10 cellular contexts compared by ENCODE assay signal in genomic region chr6:28758046-28758817, GRCh38.
DNase-seq lines count a peak whose midpoint lies in the region; ATAC-seq, FAIRE-seq and TF ChIP-seq lines count a peak whose summit lies in the region.
"Had no signal": no experiment of that assay in that cellular context is flagged by ENCODE, and none has a peak within 500 bp of the region (broad histone marks: within the 10 kb centered on the region; RNA-seq: fewer than 3 reads in every experiment).

No MANE protein-coding gene starts in this region.

- no peaks in the 10 kb centered on the region for H3K9me2 ChIP-seq in OCI-LY7 (ENCODE audit: insufficient read depth, low read length)

- H3K4me1 Mint-ChIP-seq in MCF 10A (ENCODE audit: insufficient read depth, unreplicated experiment): peaks cover 24% of the 10 kb centered on the region
- H3K4me1 Mint-ChIP-seq in endothelial cell (ENCODE audit: unreplicated experiment): peaks cover 3% of the 10 kb centered on the region

- peak overlapping the region; percentile 50; the same call in 1 of the 2 replicates for H3K4me2 ChIP-seq in OCI-LY7 (ENCODE audit: low read length)
- H3K4me2 ChIP-seq: BLaER1 treated with 17β-estradiol and CSF1 and Interleukin-3, amounts not matched to agents 10 nM and 100 nM had no signal

- no peaks in the 10 kb centered on the region for H3K4me1 ChIP-seq in breast epithelium
- no peaks in the 10 kb centered on the region for H3K4me1 ChIP-seq in OCI-LY7 (ENCODE audit: insufficient read depth, low read length, poor library complexity, severe bottlenecking)
- H3K4me1 ChIP-seq: BLaER1 treated with 17β-estradiol and CSF1 and Interleukin-3, amounts not matched to agents 10 nM and 100 nM had no signal

- no peak overlapping the region for H3K4me3 ChIP-seq in breast epithelium
- peak overlapping the region; percentile 36 for H3K4me3 ChIP-seq in OCI-LY7 (ENCODE audit: low read depth, low read length, poor library complexity, severe bottlenecking)
- H3K4me3 ChIP-seq: BLaER1 treated with 17β-estradiol and CSF1 and Interleukin-3, amounts not matched to agents 10 nM and 100 nM had no signal

- no peaks in the 10 kb centered on the region for H4K20me1 ChIP-seq in OCI-LY7 (ENCODE audit: insufficient read depth, low read length)
- H4K20me1 ChIP-seq: BLaER1 treated with 17β-estradiol and CSF1 and Interleukin-3, amounts not matched to agents 10 nM and 100 nM had no signal

- DNase-seq in MCF 10A (ENCODE audit: unreplicated experiment): peak; percentile 86
- DNase-seq in breast epithelium (ENCODE audit: low spot score in 2 of 2): no peak
- DNase-seq in OCI-LY7 (ENCODE audit: low spot score): peak; percentile 43
- DNase-seq in endothelial cell (ENCODE audit: low spot score): no peak
- DNase-seq in urothelium cell line (ENCODE audit: low spot score): peak; percentile 41
- no peak for DNase-seq in NCI-H510A treated with DMSO at 0.1 percent for 48 hours (lab: John Stamatoyannopoulos, UW)
- DNase-seq in D721Med (ENCODE audit: insufficient read length, low spot score): no peak

- TF ChIP-seq CTCF in MCF 10A (IDR thresholded peaks at IDR 0.05; ENCODE audit: unreplicated experiment): no peak
- TF ChIP-seq CTCF in breast epithelium (IDR thresholded peaks at IDR 0.05): no peak
- no peak for TF ChIP-seq CTCF in OCI-LY7 (conservative IDR thresholded peaks at IDR 0.05; ENCODE audit: low read length)
- TF ChIP-seq CTCF in endothelial cell (IDR thresholded peaks at IDR 0.05; ENCODE audit: unreplicated experiment): no peak
- no peak for TF ChIP-seq CTCF in D721Med (IDR thresholded peaks at IDR 0.05; ENCODE audit: insufficient read depth, missing control alignments)

- POLR2A ChIA-PET in MCF 10A (lab: Yijun Ruan, JAX): interaction anchor here (0.7 to 1.5 kb wide), 6 partner anchors 8 to 1308 kb away, joined by 3 to 5 read pairs (median 4); partner anchors contain the start of gene TRIM27
- POLR2A ChIA-PET in OCI-LY7 (lab: Charles Lee): interaction anchor here (0.7 kb wide), 1 partner anchor 84 kb away, joined by 3 read pairs; no protein-coding TSS in a partner anchor

- no peak for ATAC-seq in GM19463 (IDR thresholded peaks at IDR 0.05; ENCODE audit: unreplicated experiment)

- no peaks in the 10 kb centered on the region for H3K9me3 Mint-ChIP-seq in MCF 10A (ENCODE audit: unreplicated experiment)
- no peaks in the 10 kb centered on the region for H3K9me3 Mint-ChIP-seq in endothelial cell (ENCODE audit: unreplicated experiment)

- CTCF ChIA-PET in MCF 10A (lab: Yijun Ruan, JAX): interaction anchor here (0.6 kb wide), 1 partner anchor 86 kb away, joined by 3 read pairs; no protein-coding TSS in a partner anchor
- CTCF ChIA-PET in OCI-LY7 (lab: Charles Lee; ENCODE audit: unreplicated experiment): no interaction called here

- H3K36me3 Mint-ChIP-seq in MCF 10A (ENCODE audit: insufficient read depth, unreplicated experiment): no peaks in the 10 kb centered on the region
- no peaks in the 10 kb centered on the region for H3K36me3 Mint-ChIP-seq in endothelial cell (ENCODE audit: low read depth, unreplicated experiment)

- H3K36me3 ChIP-seq in breast epithelium (no peaks in the 10 kb centered on the region), OCI-LY7 (ENCODE audit: insufficient read depth, low read length) (no peaks in the 10 kb centered on the region)
- H3K36me3 ChIP-seq: BLaER1 treated with 17β-estradiol and CSF1 and Interleukin-3, amounts not matched to agents 10 nM and 100 nM had no signal

- H3K4me3 Mint-ChIP-seq in MCF 10A (ENCODE audit: unreplicated experiment): peak overlapping the region; percentile 85
- peak overlapping the region; percentile 84 for H3K4me3 Mint-ChIP-seq in endothelial cell (ENCODE audit: unreplicated experiment)

- H3K27ac Mint-ChIP-seq in MCF 10A (ENCODE audit: low read depth, unreplicated experiment) (peak overlapping the region; percentile 68), endothelial cell (ENCODE audit: unreplicated experiment) (no peak overlapping the region)

- TF ChIP-seq POLR2A in breast epithelium (IDR thresholded peaks at IDR 0.05): no peak

- no TSS peak for BruUV-seq in MCF 10A (replicated peaks; lab: Mats Ljungman, UMichigan)
- no TSS peak for BruUV-seq in OCI-LY7 (replicated peaks; lab: Mats Ljungman, UMichigan)

- H3K79me2 ChIP-seq in OCI-LY7 (ENCODE audit: insufficient read depth, low read depth, low read length): no peaks in the 10 kb centered on the region

- H2AFZ ChIP-seq in OCI-LY7 (ENCODE audit: low read length): peak overlapping the region; percentile 68

- H3K9me3 ChIP-seq in breast epithelium (no peaks in the 10 kb centered on the region), OCI-LY7 (ENCODE audit: low read length) (no peaks in the 10 kb centered on the region)

- H3K27me3 Mint-ChIP-seq in MCF 10A (ENCODE audit: insufficient read depth, unreplicated experiment) (no peaks in the 10 kb centered on the region), endothelial cell (ENCODE audit: unreplicated experiment) (peaks cover 6% of the 10 kb centered on the region)

- peaks cover 0 to 66% of the 10 kb centered on the region in 2 donors for H3K27me3 ChIP-seq in breast epithelium

- H3K27ac ChIP-seq in breast epithelium: no peak overlapping the region
- H3K27ac ChIP-seq in OCI-LY7 (ENCODE audit: low read depth, low read length, poor library complexity, severe bottlenecking): no peak overlapping the region
- H3K27ac ChIP-seq: BLaER1 treated with 17β-estradiol and CSF1 and Interleukin-3, amounts not matched to agents 10 nM and 100 nM; VCaP had no signal

- FAIRE-seq in urothelium cell line (lab: Jason Lieb, UNC): peak; percentile 23
- FAIRE-seq in D721Med (lab: Jason Lieb, UNC): no peak

- intact Hi-C loops in MCF 10A (cut with micrococcal nuclease): loop anchor here (5.0 kb wide), 2 partner anchors 44 to 139 kb away; no protein-coding TSS in a partner anchor
- intact Hi-C loops in breast epithelium (cut with DNase I; ENCODE audit: low total_unique reads): no loop called here
- intact Hi-C loops in OCI-LY7 (cut with micrococcal nuclease; ENCODE audit: unreplicated experiment): no loop called here

Comparison
In these comparisons a context has a peak if more than half of its experiments do, and no peak if none do; other contexts are left out.
1. DNase-seq: peak in MCF 10A (single experiment), OCI-LY7 (single experiment) and urothelium cell line (single experiment); none in breast epithelium (0 of 2), endothelial cell (single experiment), NCI-H510A treated with DMSO at 0.1 percent for 48 hours (single experiment) and D721Med (single experiment).